ENCODE assay signal across 9 cellular contexts in the genomic region with DNA sequence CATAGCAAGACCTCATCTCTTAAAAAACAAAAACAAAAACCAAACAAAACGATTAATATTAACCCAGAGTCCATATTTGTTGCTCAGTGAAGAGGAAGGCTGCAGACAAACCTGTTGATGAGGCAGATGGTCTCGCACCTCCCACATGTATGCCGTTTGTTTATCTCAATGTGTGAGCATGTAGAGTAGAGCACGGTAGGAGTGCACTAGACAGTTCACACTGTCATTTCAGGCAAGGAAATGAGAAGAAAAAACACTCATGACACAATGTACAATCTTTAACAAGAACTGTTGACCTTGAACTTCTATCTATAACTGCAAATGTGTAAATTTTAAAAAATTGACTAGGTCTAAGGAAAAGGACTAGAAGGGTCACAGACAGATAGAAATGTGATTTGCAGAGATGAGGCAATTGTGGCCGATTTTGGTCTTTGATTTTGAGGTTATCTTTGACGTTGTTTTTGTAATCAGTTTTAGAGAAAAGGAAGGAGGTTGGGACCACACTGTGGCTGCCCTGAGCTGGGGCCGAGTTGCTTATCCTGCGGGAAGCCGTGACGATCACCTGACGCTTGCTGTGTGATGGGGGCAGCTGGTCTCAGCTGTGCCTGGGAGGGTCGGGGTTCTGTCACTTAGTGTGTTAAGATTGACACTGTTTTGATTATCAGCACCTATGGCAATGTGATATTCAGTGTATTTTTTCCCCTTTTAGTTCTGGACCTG. TPM values are rescaled to one million over a fixed set of nuclear protein-coding genes. Genes with fewer than 3 reads are reported as not detected.
"Had no signal": no experiment of that assay in that cellular context is flagged by ENCODE, and none has a peak within 500 bp of the region (broad histone marks: within the 10 kb centered on the region; RNA-seq: fewer than 3 reads in every experiment).

No MANE protein-coding gene starts in this region.

RNA-seq across cellular contexts. Expression of gene CA5A, which starts 43.7 kb away (rescaled TPM):
- total RNA-seq: activated naive CD4-positive, alpha-beta T cell treated with anti-CD3 and anti-CD28 coated beads, Interleukin-2, amount 50 U/mL, for 72 hours; aorta; cardiac muscle cell; fibroblast of lung; frontal cortex; right atrium auricular region; smooth muscle cell; temporal lobe had no signal
- polyA plus RNA-seq: cardiac muscle cell, fibroblast of lung, keratinocyte, smooth muscle cell had no signal
